1 cellular context compared by ENCODE assay signal in the genomic region with DNA sequence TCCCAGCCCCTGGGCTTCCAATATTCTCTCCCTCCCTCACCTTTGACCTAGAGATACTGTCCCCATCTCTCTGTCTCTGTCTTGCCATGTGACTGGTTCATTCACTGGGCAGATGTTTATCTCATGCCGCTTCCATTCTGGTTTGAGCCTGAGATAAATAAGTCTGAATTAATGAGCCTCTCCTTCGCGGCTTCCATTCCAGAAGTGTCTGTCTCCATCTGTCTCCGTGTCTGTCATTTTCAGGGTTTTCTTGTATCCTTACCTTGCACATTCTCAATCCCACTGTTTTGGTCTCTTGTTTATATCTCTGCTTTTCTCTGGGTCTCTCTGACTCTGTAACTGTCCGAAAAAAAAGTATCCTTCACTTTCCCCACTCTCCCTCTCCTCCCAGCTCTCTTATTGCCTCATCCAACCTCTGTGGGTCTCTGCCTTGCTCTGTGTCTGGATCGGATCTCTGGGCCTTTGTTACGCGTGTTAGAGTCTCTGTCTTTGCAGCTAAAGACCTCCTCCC.
TF ChIP-seq lines count a peak whose summit lies in the region.

No MANE protein-coding gene starts in this region.

TF ChIP-seq in K562, 482 proteins besides CTCF, POLR2A, EP300 and RAD21 (continued from another document and continues in another):
- TF ChIP-seq, protein P1, sequence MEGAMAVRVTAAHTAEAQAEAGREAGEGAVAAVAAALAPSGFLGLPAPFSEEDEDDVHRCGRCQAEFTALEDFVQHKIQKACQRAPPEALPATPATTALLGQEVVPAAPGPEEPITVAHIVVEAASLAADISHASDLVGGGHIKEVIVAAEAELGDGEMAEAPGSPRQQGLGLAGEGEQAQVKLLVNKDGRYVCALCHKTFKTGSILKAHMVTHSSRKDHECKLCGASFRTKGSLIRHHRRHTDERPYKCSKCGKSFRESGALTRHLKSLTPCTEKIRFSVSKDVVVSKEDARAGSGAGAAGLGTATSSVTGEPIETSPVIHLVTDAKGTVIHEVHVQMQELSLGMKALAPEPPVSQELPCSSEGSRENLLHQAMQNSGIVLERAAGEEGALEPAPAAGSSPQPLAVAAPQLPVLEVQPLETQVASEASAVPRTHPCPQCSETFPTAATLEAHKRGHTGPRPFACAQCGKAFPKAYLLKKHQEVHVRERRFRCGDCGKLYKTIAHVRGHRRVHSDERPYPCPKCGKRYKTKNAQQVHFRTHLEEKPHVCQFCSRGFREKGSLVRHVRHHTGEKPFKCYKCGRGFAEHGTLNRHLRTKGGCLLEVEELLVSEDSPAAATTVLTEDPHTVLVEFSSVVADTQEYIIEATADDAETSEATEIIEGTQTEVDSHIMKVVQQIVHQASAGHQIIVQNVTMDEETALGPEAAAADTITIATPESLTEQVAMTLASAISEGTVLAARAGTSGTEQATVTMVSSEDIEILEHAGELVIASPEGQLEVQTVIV (CRISPR knock-in tag; IDR thresholded peaks at IDR 0.05; ENCODE audit: borderline replicate concordance), result no peak
- TF ChIP-seq GABPB2 (CRISPR knock-in tag; conservative IDR thresholded peaks at IDR 0.05), result no peak
- TF ChIP-seq, protein P2, sequence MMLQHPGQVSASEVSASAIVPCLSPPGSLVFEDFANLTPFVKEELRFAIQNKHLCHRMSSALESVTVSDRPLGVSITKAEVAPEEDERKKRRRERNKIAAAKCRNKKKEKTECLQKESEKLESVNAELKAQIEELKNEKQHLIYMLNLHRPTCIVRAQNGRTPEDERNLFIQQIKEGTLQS (IDR thresholded peaks at IDR 0.05), result peak; percentile 34; the same call in 1 of the 2 replicates
- TF ChIP-seq, protein P2 (CRISPR knock-in tag; conservative IDR thresholded peaks at IDR 0.05), result no peak
- no peak for TF ChIP-seq SIX5 (IDR thresholded peaks at IDR 0.05; ENCODE audit: borderline replicate concordance in 1 of 2, insufficient read depth in 1 of 2, low read depth in 1 of 2, low read length in 2 of 2)
- no peak for TF ChIP-seq ZNF75A (CRISPR knock-in tag; IDR thresholded peaks at IDR 0.05)
- no peak for TF ChIP-seq MCM5 (IDR thresholded peaks at IDR 0.05; ENCODE audit: low read depth)
- no peak for TF ChIP-seq CREM (IDR thresholded peaks at IDR 0.05; ENCODE audit: low read depth)
- no peak for TF ChIP-seq RBM39 (optimal IDR thresholded peaks at IDR 0.05; ENCODE audit: low read depth, low read length)
- no peak for TF ChIP-seq MTF1 (CRISPR knock-in tag; IDR thresholded peaks at IDR 0.05; ENCODE audit: borderline replicate concordance)
- no peak for TF ChIP-seq STAT5A (IDR thresholded peaks at IDR 0.05; ENCODE audit: borderline replicate concordance, low read length)
- TF ChIP-seq, protein P3, sequence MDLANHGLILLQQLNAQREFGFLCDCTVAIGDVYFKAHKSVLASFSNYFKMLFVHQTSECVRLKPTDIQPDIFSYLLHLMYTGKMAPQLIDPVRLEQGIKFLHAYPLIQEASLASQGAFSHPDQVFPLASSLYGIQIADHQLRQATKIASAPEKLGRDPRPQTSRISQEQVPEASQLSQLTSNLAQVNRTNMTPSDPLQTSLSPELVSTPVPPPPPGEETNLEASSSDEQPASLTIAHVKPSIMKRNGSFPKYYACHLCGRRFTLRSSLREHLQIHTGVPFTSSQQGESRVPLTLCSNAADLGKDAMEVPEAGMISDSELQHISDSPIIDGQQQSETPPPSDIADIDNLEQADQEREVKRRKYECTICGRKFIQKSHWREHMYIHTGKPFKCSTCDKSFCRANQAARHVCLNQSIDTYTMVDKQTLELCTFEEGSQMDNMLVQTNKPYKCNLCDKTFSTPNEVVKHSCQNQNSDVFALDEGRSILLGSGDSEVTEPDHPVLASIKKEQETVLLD (IDR thresholded peaks at IDR 0.05), result 0 out of 2 replicates have a peak, but pooled peaks have one; percentile 57
- no peak for TF ChIP-seq GABPB1 (CRISPR knock-in tag; IDR thresholded peaks at IDR 0.05)
- TF ChIP-seq HDAC2 (IDR thresholded peaks at IDR 0.05), result 0 out of 2 replicates have a peak, but pooled peaks have one; percentile 21
- TF ChIP-seq, protein P4, sequence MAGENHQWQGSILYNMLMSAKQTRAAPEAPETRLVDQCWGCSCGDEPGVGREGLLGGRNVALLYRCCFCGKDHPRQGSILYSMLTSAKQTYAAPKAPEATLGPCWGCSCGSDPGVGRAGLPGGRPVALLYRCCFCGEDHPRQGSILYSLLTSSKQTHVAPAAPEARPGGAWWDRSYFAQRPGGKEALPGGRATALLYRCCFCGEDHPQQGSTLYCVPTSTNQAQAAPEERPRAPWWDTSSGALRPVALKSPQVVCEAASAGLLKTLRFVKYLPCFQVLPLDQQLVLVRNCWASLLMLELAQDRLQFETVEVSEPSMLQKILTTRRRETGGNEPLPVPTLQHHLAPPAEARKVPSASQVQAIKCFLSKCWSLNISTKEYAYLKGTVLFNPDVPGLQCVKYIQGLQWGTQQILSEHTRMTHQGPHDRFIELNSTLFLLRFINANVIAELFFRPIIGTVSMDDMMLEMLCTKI (IDR thresholded peaks at IDR 0.05; ENCODE audit: partially characterized antibody), result no peak
- peak; percentile 59; the same call in 1 of the 2 replicates for TF ChIP-seq PHB2 (IDR thresholded peaks at IDR 0.05; ENCODE audit: low read depth)
- TF ChIP-seq, protein P5, sequence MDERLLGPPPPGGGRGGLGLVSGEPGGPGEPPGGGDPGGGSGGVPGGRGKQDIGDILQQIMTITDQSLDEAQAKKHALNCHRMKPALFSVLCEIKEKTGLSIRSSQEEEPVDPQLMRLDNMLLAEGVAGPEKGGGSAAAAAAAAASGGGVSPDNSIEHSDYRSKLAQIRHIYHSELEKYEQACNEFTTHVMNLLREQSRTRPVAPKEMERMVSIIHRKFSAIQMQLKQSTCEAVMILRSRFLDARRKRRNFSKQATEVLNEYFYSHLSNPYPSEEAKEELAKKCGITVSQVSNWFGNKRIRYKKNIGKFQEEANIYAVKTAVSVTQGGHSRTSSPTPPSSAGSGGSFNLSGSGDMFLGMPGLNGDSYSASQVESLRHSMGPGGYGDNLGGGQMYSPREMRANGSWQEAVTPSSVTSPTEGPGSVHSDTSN (CRISPR knock-in tag; IDR thresholded peaks at IDR 0.05; ENCODE audit: low read depth), result no peak
- TF ChIP-seq, protein P5 (tag; conservative IDR thresholded peaks at IDR 0.05; ENCODE audit: low read depth), result 0 out of 2 replicates have a peak, but pooled peaks have one; percentile 11
- TF ChIP-seq, protein P6, sequence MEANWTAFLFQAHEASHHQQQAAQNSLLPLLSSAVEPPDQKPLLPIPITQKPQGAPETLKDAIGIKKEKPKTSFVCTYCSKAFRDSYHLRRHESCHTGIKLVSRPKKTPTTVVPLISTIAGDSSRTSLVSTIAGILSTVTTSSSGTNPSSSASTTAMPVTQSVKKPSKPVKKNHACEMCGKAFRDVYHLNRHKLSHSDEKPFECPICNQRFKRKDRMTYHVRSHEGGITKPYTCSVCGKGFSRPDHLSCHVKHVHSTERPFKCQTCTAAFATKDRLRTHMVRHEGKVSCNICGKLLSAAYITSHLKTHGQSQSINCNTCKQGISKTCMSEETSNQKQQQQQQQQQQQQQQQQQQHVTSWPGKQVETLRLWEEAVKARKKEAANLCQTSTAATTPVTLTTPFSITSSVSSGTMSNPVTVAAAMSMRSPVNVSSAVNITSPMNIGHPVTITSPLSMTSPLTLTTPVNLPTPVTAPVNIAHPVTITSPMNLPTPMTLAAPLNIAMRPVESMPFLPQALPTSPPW (CRISPR knock-in tag; IDR thresholded peaks at IDR 0.05), result no peak
- TF ChIP-seq PURB (CRISPR knock-in tag; IDR thresholded peaks at IDR 0.05; ENCODE audit: low read depth), result no peak
- TF ChIP-seq ZSCAN32 (CRISPR knock-in tag; IDR thresholded peaks at IDR 0.05), result no peak
- TF ChIP-seq YBX1 (IDR thresholded peaks at IDR 0.05), result no peak
- TF ChIP-seq FOXJ3 (CRISPR knock-in tag; IDR thresholded peaks at IDR 0.05), result no peak
- TF ChIP-seq RAD51 (IDR thresholded peaks at IDR 0.05; ENCODE audit: borderline replicate concordance, low read depth), result peak; percentile 37; the same call in 1 of the 2 replicates
- TF ChIP-seq, protein P7, sequence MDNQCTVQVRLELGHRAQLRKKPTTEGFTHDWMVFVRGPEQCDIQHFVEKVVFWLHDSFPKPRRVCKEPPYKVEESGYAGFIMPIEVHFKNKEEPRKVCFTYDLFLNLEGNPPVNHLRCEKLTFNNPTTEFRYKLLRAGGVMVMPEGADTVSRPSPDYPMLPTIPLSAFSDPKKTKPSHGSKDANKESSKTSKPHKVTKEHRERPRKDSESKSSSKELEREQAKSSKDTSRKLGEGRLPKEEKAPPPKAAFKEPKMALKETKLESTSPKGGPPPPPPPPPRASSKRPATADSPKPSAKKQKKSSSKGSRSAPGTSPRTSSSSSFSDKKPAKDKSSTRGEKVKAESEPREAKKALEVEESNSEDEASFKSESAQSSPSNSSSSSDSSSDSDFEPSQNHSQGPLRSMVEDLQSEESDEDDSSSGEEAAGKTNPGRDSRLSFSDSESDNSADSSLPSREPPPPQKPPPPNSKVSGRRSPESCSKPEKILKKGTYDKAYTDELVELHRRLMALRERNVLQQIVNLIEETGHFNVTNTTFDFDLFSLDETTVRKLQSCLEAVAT (IDR thresholded peaks at IDR 0.05), result peak; percentile 67 to 71; a peak in 2 of 4 replicates
- peak; percentile 58 for TF ChIP-seq ZNF316 (IDR thresholded peaks at IDR 0.05)
- peak in 1 of 2 experiments; percentile 65; a peak in 2 of 4 replicates for TF ChIP-seq HDAC1 (IDR thresholded peaks at IDR 0.05)
- TF ChIP-seq MTA1 (IDR thresholded peaks at IDR 0.05; ENCODE audit: borderline replicate concordance), result peak; percentile 75; the same call in 1 of the 2 replicates
- TF ChIP-seq ELF4 (CRISPR knock-in tag; IDR thresholded peaks at IDR 0.05), result 0 out of 2 replicates have a peak, but pooled peaks have one; percentile 25
- TF ChIP-seq HCFC1 (IDR thresholded peaks at IDR 0.05; ENCODE audit: low read depth, low read length), result no peak
- TF ChIP-seq, protein P8, sequence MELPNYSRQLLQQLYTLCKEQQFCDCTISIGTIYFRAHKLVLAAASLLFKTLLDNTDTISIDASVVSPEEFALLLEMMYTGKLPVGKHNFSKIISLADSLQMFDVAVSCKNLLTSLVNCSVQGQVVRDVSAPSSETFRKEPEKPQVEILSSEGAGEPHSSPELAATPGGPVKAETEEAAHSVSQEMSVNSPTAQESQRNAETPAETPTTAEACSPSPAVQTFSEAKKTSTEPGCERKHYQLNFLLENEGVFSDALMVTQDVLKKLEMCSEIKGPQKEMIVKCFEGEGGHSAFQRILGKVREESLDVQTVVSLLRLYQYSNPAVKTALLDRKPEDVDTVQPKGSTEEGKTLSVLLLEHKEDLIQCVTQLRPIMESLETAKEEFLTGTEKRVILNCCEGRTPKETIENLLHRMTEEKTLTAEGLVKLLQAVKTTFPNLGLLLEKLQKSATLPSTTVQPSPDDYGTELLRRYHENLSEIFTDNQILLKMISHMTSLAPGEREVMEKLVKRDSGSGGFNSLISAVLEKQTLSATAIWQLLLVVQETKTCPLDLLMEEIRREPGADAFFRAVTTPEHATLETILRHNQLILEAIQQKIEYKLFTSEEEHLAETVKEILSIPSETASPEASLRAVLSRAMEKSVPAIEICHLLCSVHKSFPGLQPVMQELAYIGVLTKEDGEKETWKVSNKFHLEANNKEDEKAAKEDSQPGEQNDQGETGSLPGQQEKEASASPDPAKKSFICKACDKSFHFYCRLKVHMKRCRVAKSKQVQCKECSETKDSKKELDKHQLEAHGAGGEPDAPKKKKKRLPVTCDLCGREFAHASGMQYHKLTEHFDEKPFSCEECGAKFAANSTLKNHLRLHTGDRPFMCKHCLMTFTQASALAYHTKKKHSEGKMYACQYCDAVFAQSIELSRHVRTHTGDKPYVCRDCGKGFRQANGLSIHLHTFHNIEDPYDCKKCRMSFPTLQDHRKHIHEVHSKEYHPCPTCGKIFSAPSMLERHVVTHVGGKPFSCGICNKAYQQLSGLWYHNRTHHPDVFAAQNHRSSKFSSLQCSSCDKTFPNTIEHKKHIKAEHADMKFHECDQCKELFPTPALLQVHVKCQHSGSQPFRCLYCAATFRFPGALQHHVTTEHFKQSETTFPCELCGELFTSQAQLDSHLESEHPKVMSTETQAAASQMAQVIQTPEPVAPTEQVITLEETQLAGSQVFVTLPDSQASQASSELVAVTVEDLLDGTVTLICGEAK (IDR thresholded peaks at IDR 0.05), result peak; percentile 57
- TF ChIP-seq, protein P8 (CRISPR knock-in tag; IDR thresholded peaks at IDR 0.05), result no peak
- TF ChIP-seq, protein P9, sequence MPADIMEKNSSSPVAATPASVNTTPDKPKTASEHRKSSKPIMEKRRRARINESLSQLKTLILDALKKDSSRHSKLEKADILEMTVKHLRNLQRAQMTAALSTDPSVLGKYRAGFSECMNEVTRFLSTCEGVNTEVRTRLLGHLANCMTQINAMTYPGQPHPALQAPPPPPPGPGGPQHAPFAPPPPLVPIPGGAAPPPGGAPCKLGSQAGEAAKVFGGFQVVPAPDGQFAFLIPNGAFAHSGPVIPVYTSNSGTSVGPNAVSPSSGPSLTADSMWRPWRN (IDR thresholded peaks at IDR 0.05; ENCODE audit: low read depth), result peak; percentile 51; the same call in 1 of the 2 replicates
- no peak for TF ChIP-seq TAF15 (IDR thresholded peaks at IDR 0.05; ENCODE audit: low read depth, low read length)
